In genomic region chr2:71591044-71591443, GRCh38 we compare ENCODE assay signal across 20 cellular contexts.
"Had no signal": no experiment of that assay in that cellular context is flagged by ENCODE, and none has a peak within 500 bp of the region (broad histone marks: within the 10 kb centered on the region; RNA-seq: fewer than 3 reads in every experiment).

No MANE protein-coding gene starts in this region.

- H3K36me3 Mint-ChIP-seq: activated naive CD4-positive, alpha-beta T cell treated with anti-CD3 and anti-CD28 coated beads, Interleukin-2, amount 50 U/mL, for 72 hours; natural killer cell treated with Interleukin-12 subunit alpha and Interleukin-12 subunit beta and Interleukin-15 and Interleukin-18, amount 100 ng/mL, for 72 hours; stimulated activated naive B cell treated with anti-CD40 and anti-IgM and Interleukin-4, amounts not matched to agents 10 μg/mL and 1 μg/mL and 100 μg/mL, for 72 hours had no signal

- DNase-seq: activated CD4-positive, alpha-beta T cell treated with anti-CD3 and anti-CD28 coated beads for 1 hour; activated CD4-positive, alpha-beta T cell treated with anti-CD3 and anti-CD28 coated beads, Interleukin-2, amount 50 U/mL, for 1 hour; activated CD8-positive, alpha-beta memory T cell treated with anti-CD3 and anti-CD28 coated beads for 24 hours; activated CD8-positive, alpha-beta memory T cell treated with anti-CD3 and anti-CD28 coated beads, Interleukin-2, amount 50 U/mL, for 4 hours; activated T-cell treated with anti-CD3 and anti-CD28 coated beads, Interleukin-2, amount 50 U/mL, for 24 hours; effector memory CD4-positive, alpha-beta T cell; hippocampal formation; ovary; stimulated activated CD4-positive, alpha-beta T cell treated with anti-CD3 and anti-CD28 coated beads, Interleukin-2, amount 100 ng/mL, for 48 hours; stimulated activated CD8-positive, alpha-beta memory T cell treated with anti-CD3 and anti-CD28 coated beads, Interleukin-4, amount 100 ng/mL, for 48 hours; stimulated activated naive B cell treated with anti-CD40 and anti-IgM and Interleukin-4, amounts not matched to agents 10 μg/mL and 1 μg/mL and 100 μg/mL, for 72 hours; T-helper 1 cell; T-helper 9 cell had no signal

- H3K27ac ChIP-seq: neutrophil, ovary, prostate gland, thoracic aorta had no signal

- H3K27ac Mint-ChIP-seq: activated naive CD4-positive, alpha-beta T cell treated with anti-CD3 and anti-CD28 coated beads, Interleukin-2, amount 50 U/mL, for 72 hours; activated T-cell treated with anti-CD3 and anti-CD28 coated beads, Interleukin-2, amount 50 U/mL, for 24 hours; activated T-helper 17 cell treated with anti-CD3 and anti-CD28 coated beads, Interleukin-2, amount 50 U/mL, for 72 hours; dendritic cell treated with granulocyte-macrophage colony-stimulating factor and Interleukin-4, amounts not matched to agents 40 ng/mL and 50 ng/mL, for 4 days; natural killer cell treated with Interleukin-12 subunit alpha and Interleukin-12 subunit beta and Interleukin-15 and Interleukin-18, amount 100 ng/mL, for 72 hours; stimulated activated naive B cell treated with anti-CD40 and anti-IgM and Interleukin-4, amounts not matched to agents 10 μg/mL and 1 μg/mL and 100 μg/mL, for 72 hours had no signal

- ATAC-seq: activated naive CD4-positive, alpha-beta T cell treated with anti-CD3 and anti-CD28 coated beads, Interleukin-2, amount 50 U/mL, for 72 hours; activated T-helper 17 cell treated with anti-CD3 and anti-CD28 coated beads, Interleukin-2, amount 50 U/mL, for 72 hours; natural killer cell treated with Interleukin-12 subunit alpha and Interleukin-12 subunit beta and Interleukin-15 and Interleukin-18, amount 100 ng/mL, for 72 hours had no signal

- H3K27me3 Mint-ChIP-seq: activated T-cell treated with anti-CD3 and anti-CD28 coated beads, Interleukin-2, amount 50 U/mL, for 24 hours; activated T-helper 17 cell treated with anti-CD3 and anti-CD28 coated beads, Interleukin-2, amount 50 U/mL, for 72 hours; dendritic cell treated with granulocyte-macrophage colony-stimulating factor and Interleukin-4, amounts not matched to agents 40 ng/mL and 50 ng/mL, for 4 days; natural killer cell treated with Interleukin-12 subunit alpha and Interleukin-12 subunit beta and Interleukin-15 and Interleukin-18, amount 100 ng/mL, for 72 hours had no signal

- H3K4me1 Mint-ChIP-seq: activated T-helper 17 cell treated with anti-CD3 and anti-CD28 coated beads, Interleukin-2, amount 50 U/mL, for 72 hours; stimulated activated naive B cell treated with anti-CD40 and anti-IgM and Interleukin-4, amounts not matched to agents 10 μg/mL and 1 μg/mL and 100 μg/mL, for 72 hours had no signal

- H3K9me3 Mint-ChIP-seq: activated naive CD4-positive, alpha-beta T cell treated with anti-CD3 and anti-CD28 coated beads, Interleukin-2, amount 50 U/mL, for 72 hours; activated T-cell treated with anti-CD3 and anti-CD28 coated beads, Interleukin-2, amount 50 U/mL, for 24 hours; activated T-helper 17 cell treated with anti-CD3 and anti-CD28 coated beads, Interleukin-2, amount 50 U/mL, for 72 hours; dendritic cell treated with granulocyte-macrophage colony-stimulating factor and Interleukin-4, amounts not matched to agents 40 ng/mL and 50 ng/mL, for 4 days; natural killer cell treated with Interleukin-12 subunit alpha and Interleukin-12 subunit beta and Interleukin-15 and Interleukin-18, amount 100 ng/mL, for 72 hours; stimulated activated naive B cell treated with anti-CD40 and anti-IgM and Interleukin-4, amounts not matched to agents 10 μg/mL and 1 μg/mL and 100 μg/mL, for 72 hours had no signal

- H3K4me3 Mint-ChIP-seq: activated T-cell treated with anti-CD3 and anti-CD28 coated beads, Interleukin-2, amount 50 U/mL, for 24 hours; activated T-helper 17 cell treated with anti-CD3 and anti-CD28 coated beads, Interleukin-2, amount 50 U/mL, for 72 hours; dendritic cell treated with granulocyte-macrophage colony-stimulating factor and Interleukin-4, amounts not matched to agents 40 ng/mL and 50 ng/mL, for 4 days; natural killer cell treated with Interleukin-12 subunit alpha and Interleukin-12 subunit beta and Interleukin-15 and Interleukin-18, amount 100 ng/mL, for 72 hours; stimulated activated naive B cell treated with anti-CD40 and anti-IgM and Interleukin-4, amounts not matched to agents 10 μg/mL and 1 μg/mL and 100 μg/mL, for 72 hours had no signal
